ENCODE assay signal across 2 cellular contexts in the genomic region with DNA sequence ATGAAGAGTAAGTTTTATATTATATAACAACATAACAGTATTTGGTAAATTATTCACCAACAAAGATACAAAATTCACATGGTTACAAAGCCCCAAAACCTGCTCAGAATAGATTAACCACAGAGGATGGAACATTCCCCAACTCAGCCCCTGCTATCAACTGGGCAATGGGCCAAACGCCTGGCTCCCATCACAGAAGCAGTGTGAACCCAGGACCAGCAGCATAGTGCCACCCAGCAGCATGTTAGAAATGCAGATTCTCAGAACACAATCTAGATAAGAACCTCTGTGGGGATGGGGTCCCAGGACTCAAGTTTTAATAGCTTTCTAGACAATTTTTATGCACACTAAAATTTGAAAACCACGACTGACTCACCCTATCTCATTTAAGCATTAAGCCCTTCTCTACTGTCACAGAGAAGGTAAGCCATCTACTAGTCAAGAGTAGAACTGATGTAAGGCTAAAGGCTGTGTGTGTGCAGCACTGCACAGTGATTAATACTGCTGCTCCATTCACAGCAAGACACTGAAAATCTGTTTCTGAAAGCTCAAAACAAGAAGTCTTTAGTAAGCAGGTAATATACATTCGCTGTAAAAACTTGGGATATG.
TF ChIP-seq lines count a peak whose summit lies in the region.

No MANE protein-coding gene starts in this region.

TF ChIP-seq in IMR-90, 13 proteins besides CTCF, POLR2A, EP300 and RAD21:
- TF ChIP-seq, protein P1, sequence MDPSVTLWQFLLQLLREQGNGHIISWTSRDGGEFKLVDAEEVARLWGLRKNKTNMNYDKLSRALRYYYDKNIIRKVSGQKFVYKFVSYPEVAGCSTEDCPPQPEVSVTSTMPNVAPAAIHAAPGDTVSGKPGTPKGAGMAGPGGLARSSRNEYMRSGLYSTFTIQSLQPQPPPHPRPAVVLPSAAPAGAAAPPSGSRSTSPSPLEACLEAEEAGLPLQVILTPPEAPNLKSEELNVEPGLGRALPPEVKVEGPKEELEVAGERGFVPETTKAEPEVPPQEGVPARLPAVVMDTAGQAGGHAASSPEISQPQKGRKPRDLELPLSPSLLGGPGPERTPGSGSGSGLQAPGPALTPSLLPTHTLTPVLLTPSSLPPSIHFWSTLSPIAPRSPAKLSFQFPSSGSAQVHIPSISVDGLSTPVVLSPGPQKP (IDR thresholded peaks at IDR 0.05; ENCODE audit: borderline replicate concordance, low read depth, low read length) = no peak
- no peak for TF ChIP-seq BHLHE40 (IDR thresholded peaks at IDR 0.05; ENCODE audit: low read depth, low read length)
- TF ChIP-seq SMC3 (IDR thresholded peaks at IDR 0.05; ENCODE audit: low read depth, low read length) = no peak
- TF ChIP-seq RCOR1 (IDR thresholded peaks at IDR 0.05; ENCODE audit: insufficient replicate concordance, low read length) = no peak
- TF ChIP-seq, protein P2, sequence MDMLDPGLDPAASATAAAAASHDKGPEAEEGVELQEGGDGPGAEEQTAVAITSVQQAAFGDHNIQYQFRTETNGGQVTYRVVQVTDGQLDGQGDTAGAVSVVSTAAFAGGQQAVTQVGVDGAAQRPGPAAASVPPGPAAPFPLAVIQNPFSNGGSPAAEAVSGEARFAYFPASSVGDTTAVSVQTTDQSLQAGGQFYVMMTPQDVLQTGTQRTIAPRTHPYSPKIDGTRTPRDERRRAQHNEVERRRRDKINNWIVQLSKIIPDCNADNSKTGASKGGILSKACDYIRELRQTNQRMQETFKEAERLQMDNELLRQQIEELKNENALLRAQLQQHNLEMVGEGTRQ (IDR thresholded peaks at IDR 0.05; ENCODE audit: low read depth, low read length) = no peak
- TF ChIP-seq FOS (IDR thresholded peaks at IDR 0.05; ENCODE audit: low read depth, low read length) = no peak
- TF ChIP-seq MXI1 (IDR thresholded peaks at IDR 0.05; ENCODE audit: borderline replicate concordance, low read depth, low read length) = no peak
- no peak for TF ChIP-seq RFX5 (IDR thresholded peaks at IDR 0.05; ENCODE audit: low read depth, low read length)
- no peak for TF ChIP-seq NFE2L2 (IDR thresholded peaks at IDR 0.05; ENCODE audit: low read depth, low read length)
- no peak for TF ChIP-seq CEBPB (IDR thresholded peaks at IDR 0.05; ENCODE audit: low read depth, low read length)
- TF ChIP-seq CHD1 (IDR thresholded peaks at IDR 0.05; ENCODE audit: low read depth, low read length) = no peak
- no peak for TF ChIP-seq MAFK (IDR thresholded peaks at IDR 0.05; ENCODE audit: low read depth, low read length)
- no peak for TF ChIP-seq MAZ (IDR thresholded peaks at IDR 0.05; ENCODE audit: borderline replicate concordance, low read depth, low read length)

TF ChIP-seq in GM12878, 131 proteins besides CTCF, POLR2A, EP300 and RAD21:
- no peak for TF ChIP-seq ZZZ3 (IDR thresholded peaks at IDR 0.05; ENCODE audit: control insufficient read depth, insufficient read length, low read depth)
- no peak for TF ChIP-seq SREBF2 (IDR thresholded peaks at IDR 0.05; ENCODE audit: low read length)
- no peak for TF ChIP-seq WRNIP1 (IDR thresholded peaks at IDR 0.05; ENCODE audit: borderline replicate concordance, low read depth, low read length)
- TF ChIP-seq, protein P3, sequence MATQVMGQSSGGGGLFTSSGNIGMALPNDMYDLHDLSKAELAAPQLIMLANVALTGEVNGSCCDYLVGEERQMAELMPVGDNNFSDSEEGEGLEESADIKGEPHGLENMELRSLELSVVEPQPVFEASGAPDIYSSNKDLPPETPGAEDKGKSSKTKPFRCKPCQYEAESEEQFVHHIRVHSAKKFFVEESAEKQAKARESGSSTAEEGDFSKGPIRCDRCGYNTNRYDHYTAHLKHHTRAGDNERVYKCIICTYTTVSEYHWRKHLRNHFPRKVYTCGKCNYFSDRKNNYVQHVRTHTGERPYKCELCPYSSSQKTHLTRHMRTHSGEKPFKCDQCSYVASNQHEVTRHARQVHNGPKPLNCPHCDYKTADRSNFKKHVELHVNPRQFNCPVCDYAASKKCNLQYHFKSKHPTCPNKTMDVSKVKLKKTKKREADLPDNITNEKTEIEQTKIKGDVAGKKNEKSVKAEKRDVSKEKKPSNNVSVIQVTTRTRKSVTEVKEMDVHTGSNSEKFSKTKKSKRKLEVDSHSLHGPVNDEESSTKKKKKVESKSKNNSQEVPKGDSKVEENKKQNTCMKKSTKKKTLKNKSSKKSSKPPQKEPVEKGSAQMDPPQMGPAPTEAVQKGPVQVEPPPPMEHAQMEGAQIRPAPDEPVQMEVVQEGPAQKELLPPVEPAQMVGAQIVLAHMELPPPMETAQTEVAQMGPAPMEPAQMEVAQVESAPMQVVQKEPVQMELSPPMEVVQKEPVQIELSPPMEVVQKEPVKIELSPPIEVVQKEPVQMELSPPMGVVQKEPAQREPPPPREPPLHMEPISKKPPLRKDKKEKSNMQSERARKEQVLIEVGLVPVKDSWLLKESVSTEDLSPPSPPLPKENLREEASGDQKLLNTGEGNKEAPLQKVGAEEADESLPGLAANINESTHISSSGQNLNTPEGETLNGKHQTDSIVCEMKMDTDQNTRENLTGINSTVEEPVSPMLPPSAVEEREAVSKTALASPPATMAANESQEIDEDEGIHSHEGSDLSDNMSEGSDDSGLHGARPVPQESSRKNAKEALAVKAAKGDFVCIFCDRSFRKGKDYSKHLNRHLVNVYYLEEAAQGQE (IDR thresholded peaks at IDR 0.05; ENCODE audit: low read depth, low read length) = no peak
